ENCODE assay signal across 32 cellular contexts in the genomic region with DNA sequence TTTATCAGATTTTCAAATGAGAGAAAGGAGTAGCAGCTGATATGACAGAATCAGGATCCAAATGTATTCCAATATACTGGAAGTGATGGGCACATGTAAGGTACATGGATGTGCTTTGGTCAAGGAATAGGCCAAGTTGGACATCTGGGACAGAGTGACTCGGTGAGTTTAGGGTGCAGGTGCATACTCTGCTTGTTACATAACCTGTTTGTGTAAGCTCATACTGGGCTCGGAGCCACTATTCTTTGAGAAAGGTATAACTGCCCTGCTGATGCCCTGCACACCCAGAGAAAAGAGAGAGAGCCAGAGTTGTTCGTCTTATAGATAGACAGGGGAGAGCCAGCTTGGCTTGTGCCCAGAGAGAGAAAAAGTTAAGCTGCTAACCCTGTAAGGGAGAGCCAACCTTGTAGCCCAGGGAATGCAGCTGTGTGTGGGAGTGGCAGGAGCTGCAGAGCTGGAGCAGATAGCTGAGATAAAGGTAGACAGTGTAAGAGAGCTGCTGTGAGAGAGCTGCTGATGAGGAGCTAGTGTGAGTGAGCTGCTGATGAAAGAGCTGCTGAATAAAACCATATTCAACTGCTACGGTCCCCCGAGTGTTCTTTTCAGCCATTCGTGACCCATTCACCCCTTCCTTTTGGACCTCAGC. TPM values are rescaled to one million over a fixed set of nuclear protein-coding genes. Genes with fewer than 3 reads are reported as not detected.
DNase-seq lines count a peak whose midpoint lies in the region; ATAC-seq and TF ChIP-seq lines count a peak whose summit lies in the region.
"Had no signal": no experiment of that assay in that cellular context is flagged by ENCODE, and none has a peak within 500 bp of the region (broad histone marks: within the 10 kb centered on the region; RNA-seq: fewer than 3 reads in every experiment).

No MANE protein-coding gene starts in this region.

- no peaks in the 10 kb centered on the region; the same call in 1 of the 2 replicates for H3K4me1 ChIP-seq in Panc1 (ENCODE audit: control insufficient read depth, insufficient read depth, low read length)

- H3K4me3 Mint-ChIP-seq in stimulated activated effector memory CD8-positive, alpha-beta T cell treated with anti-CD3 and anti-CD28 coated beads, Interleukin-12 subunit alpha, Interleukin-12 subunit beta, amount 100 ng/mL, for 72 hours = no peak overlapping the region
- no peak overlapping the region for H3K4me3 Mint-ChIP-seq in T-cell
- H3K4me3 Mint-ChIP-seq: activated B cell treated with CpG ODN at 0.5 μM for 24 hours; activated CD8-positive, alpha-beta memory T cell treated with anti-CD3 and anti-CD28 coated beads, Interleukin-2, amount 10 ng/mL, durations not matched to agents 7 days and 5 days; activated T-cell treated with anti-CD3 and anti-CD28 coated beads, Interleukin-2, amount 50 U/mL, for 72 hours; CD8-positive, alpha-beta T cell; H9; stimulated activated naive B cell treated with anti-CD40 and anti-IgM and Interleukin-4, amounts not matched to agents 10 μg/mL and 1 μg/mL and 100 μg/mL, for 72 hours had no signal

- CTCF ChIA-PET in Panc1 (lab: Charles Lee) (no interaction called here), T-cell (lab: Charles Lee) (no interaction called here)

- intact Hi-C loops in Panc1 (cut with micrococcal nuclease; ENCODE audit: unreplicated experiment) = no loop called here

- POLR2A ChIA-PET in Panc1 (lab: Charles Lee) (no interaction called here), T-cell (lab: Charles Lee) (interaction anchor here in 1 of 2 donors (0.5 kb wide), 1 partner anchor 433 kb away, joined by 3 read pairs; no protein-coding TSS in a partner anchor)

- no peak overlapping the region for H3K4me3 ChIP-seq in Panc1 (ENCODE audit: low read depth in 2 of 2, low read length in 2 of 2)
- H3K4me3 ChIP-seq: heart right ventricle had no signal

- H3K27ac ChIP-seq in Panc1 (ENCODE audit: low read length) = no peak overlapping the region
- H3K27ac ChIP-seq: 22Rv1, brain microvascular endothelial cell, epithelial cell of prostate, heart right ventricle had no signal

- TF ChIP-seq CTCF in Panc1 (IDR thresholded peaks at IDR 0.05) = no peak

- no peaks in the 10 kb centered on the region for H3K9me3 Mint-ChIP-seq in stimulated activated effector memory CD8-positive, alpha-beta T cell treated with anti-CD3 and anti-CD28 coated beads, Interleukin-12 subunit alpha, Interleukin-12 subunit beta, amount 100 ng/mL, for 72 hours
- H3K9me3 Mint-ChIP-seq in T-cell = no peaks in the 10 kb centered on the region
- H3K9me3 Mint-ChIP-seq: activated B cell treated with CpG ODN at 0.5 μM for 24 hours; activated T-cell treated with anti-CD3 and anti-CD28 coated beads, Interleukin-2, amount 50 U/mL, for 72 hours; CD8-positive, alpha-beta T cell; H9; stimulated activated naive B cell treated with anti-CD40 and anti-IgM and Interleukin-4, amounts not matched to agents 10 μg/mL and 1 μg/mL and 100 μg/mL, for 72 hours had no signal

- peak; percentile 47 for DNase-seq in DMS53 (lab: John Stamatoyannopoulos, UW)
- DNase-seq in DMS53 treated with DMSO at 0.1 percent for 48 hours (lab: John Stamatoyannopoulos, UW; ENCODE audit: unreplicated experiment) = no peak
- no peak for DNase-seq in Panc1 (ENCODE audit: low read depth, low spot score)
- DNase-seq in erythroblast (lab: John Stamatoyannopoulos, UW) = peak; percentile 34 to 75
- no peak for DNase-seq in stimulated activated effector memory CD8-positive, alpha-beta T cell treated with anti-CD3 and anti-CD28 coated beads, Interleukin-12 subunit alpha, Interleukin-12 subunit beta, amount 100 ng/mL, for 72 hours (ENCODE audit: low spot score in 2 of 2)
- DNase-seq in T-cell = no peak
- no peak for DNase-seq in EL
- DNase-seq: activated B cell treated with CpG ODN at 0.5 μM for 24 hours; activated CD8-positive, alpha-beta memory T cell treated with anti-CD3 and anti-CD28 coated beads, Interleukin-2, amount 10 ng/mL, durations not matched to agents 7 days and 5 days; activated naive CD4-positive, alpha-beta T cell treated with Interleukin-2 at 50 U/mL for 16 hours; activated T-cell treated with anti-CD3 and anti-CD28 coated beads, Interleukin-2, amount 50 U/mL, for 72 hours; brain microvascular endothelial cell; CD8-positive, alpha-beta T cell; DMS 273 treated with DMSO at 0.1 percent for 48 hours; foreskin fibroblast; H9; heart right ventricle; Karpas-422; left cardiac atrium; mesenchymal stem cell; NCI-H1048; NCI-H1694 treated with DMSO at 0.1 percent for 48 hours; NCI-H2171 treated with DMSO at 0.1 percent for 48 hours; NCI-H524 treated with DMSO at 0.1 percent for 48 hours; PC-3; SHP77 treated with DMSO at 0.1 percent for 48 hours; stimulated activated CD4-positive, alpha-beta T cell treated with anti-CD3 and anti-CD28 coated beads, Interleukin-4, amount 100 ng/mL, for 4 hours; stimulated activated naive B cell treated with anti-CD40 and anti-IgM and Interleukin-4, amounts not matched to agents 10 μg/mL and 1 μg/mL and 100 μg/mL, for 72 hours had no signal

- H3K4me1 Mint-ChIP-seq in stimulated activated effector memory CD8-positive, alpha-beta T cell treated with anti-CD3 and anti-CD28 coated beads, Interleukin-12 subunit alpha, Interleukin-12 subunit beta, amount 100 ng/mL, for 72 hours = peaks cover 21% of the 10 kb centered on the region
- peaks cover 0 to 3% (median 0%) of the 10 kb centered on the region in 3 donors for H3K4me1 Mint-ChIP-seq in T-cell
- H3K4me1 Mint-ChIP-seq: activated B cell treated with CpG ODN at 0.5 μM for 24 hours, H9 had no signal

- TF ChIP-seq POLR2A in erythroblast (IDR thresholded peaks at IDR 0.05; ENCODE audit: low read length) = no peak

- ATAC-seq in Panc1 = peak; percentile 62; the same call in 1 of the 2 replicates
- no peak for ATAC-seq in stimulated activated effector memory CD8-positive, alpha-beta T cell treated with anti-CD3 and anti-CD28 coated beads, Interleukin-12 subunit alpha, Interleukin-12 subunit beta, amount 100 ng/mL, for 72 hours
- no peak for ATAC-seq in T-cell (replicated peaks in 1 of 4)
- no peak for ATAC-seq in GM19463 (IDR thresholded peaks at IDR 0.05; ENCODE audit: unreplicated experiment)
- ATAC-seq: activated CD8-positive, alpha-beta memory T cell treated with anti-CD3 and anti-CD28 coated beads, Interleukin-2, amount 10 ng/mL, durations not matched to agents 7 days and 5 days; activated T-cell treated with anti-CD3 and anti-CD28 coated beads, Interleukin-2, amount 50 U/mL, for 72 hours; CD8-positive, alpha-beta T cell; PC-3; sciatic nerve had no signal

- H3K27ac Mint-ChIP-seq in stimulated activated effector memory CD8-positive, alpha-beta T cell treated with anti-CD3 and anti-CD28 coated beads, Interleukin-12 subunit alpha, Interleukin-12 subunit beta, amount 100 ng/mL, for 72 hours = peak overlapping the region; percentile 4
- H3K27ac Mint-ChIP-seq in T-cell = no peak overlapping the region
- H3K27ac Mint-ChIP-seq: activated B cell treated with CpG ODN at 0.5 μM for 24 hours; activated CD8-positive, alpha-beta memory T cell treated with anti-CD3 and anti-CD28 coated beads, Interleukin-2, amount 10 ng/mL, durations not matched to agents 7 days and 5 days; activated T-cell treated with anti-CD3 and anti-CD28 coated beads, Interleukin-2, amount 50 U/mL, for 72 hours; CD8-positive, alpha-beta T cell; stimulated activated naive B cell treated with anti-CD40 and anti-IgM and Interleukin-4, amounts not matched to agents 10 μg/mL and 1 μg/mL and 100 μg/mL, for 72 hours had no signal

- H3K36me3 ChIP-seq in Panc1 (ENCODE audit: control insufficient read depth, insufficient read depth, low read length) = no peaks in the 10 kb centered on the region
- H3K36me3 ChIP-seq: brain microvascular endothelial cell had no signal

- H3K27me3 ChIP-seq in Panc1 (ENCODE audit: control insufficient read depth, insufficient read depth, low read length) = no peaks in the 10 kb centered on the region
- H3K27me3 ChIP-seq: brain microvascular endothelial cell, heart right ventricle had no signal

- no TSS peak for BruUV-seq in Panc1 (replicated peaks; lab: Mats Ljungman, UMichigan)

- H3K27me3 Mint-ChIP-seq in T-cell = no peaks in the 10 kb centered on the region
- H3K27me3 Mint-ChIP-seq: activated B cell treated with CpG ODN at 0.5 μM for 24 hours; activated CD8-positive, alpha-beta memory T cell treated with anti-CD3 and anti-CD28 coated beads, Interleukin-2, amount 10 ng/mL, durations not matched to agents 7 days and 5 days; stimulated activated naive B cell treated with anti-CD40 and anti-IgM and Interleukin-4, amounts not matched to agents 10 μg/mL and 1 μg/mL and 100 μg/mL, for 72 hours had no signal

- in situ Hi-C loops in Panc1 (cut with HindIII; ENCODE audit: low pct_unique_long_range_greater_than_20kb, low sequenced_read_pairs) = no loop called here

- no peaks in the 10 kb centered on the region for H3K36me3 Mint-ChIP-seq in stimulated activated effector memory CD8-positive, alpha-beta T cell treated with anti-CD3 and anti-CD28 coated beads, Interleukin-12 subunit alpha, Interleukin-12 subunit beta, amount 100 ng/mL, for 72 hours
- peaks cover 14% of the 10 kb centered on the region for H3K36me3 Mint-ChIP-seq in T-cell

- no peaks in the 10 kb centered on the region for H3K9me3 ChIP-seq in Panc1 (ENCODE audit: control insufficient read depth, insufficient read depth, low read depth, low read length)
- H3K9me3 ChIP-seq: heart right ventricle had no signal

RNA-seq across cellular contexts. Expression of gene N4BP2L1, which starts 40.7 kb away (rescaled TPM):
- total RNA-seq in Panc1 (2021; ENCODE audit: unreplicated experiment) (1.8 TPM), T-cell (10 to 100 TPM; 37.7 to 59.6 (median 44.0) TPM)
- polyA plus RNA-seq in Panc1 (2012; ENCODE audit: insufficient read length) = 0.52 TPM

Comparison
In these comparisons a context has a peak if more than half of its experiments do, and no peak if none do; other contexts are left out.
1. DNase-seq: peak in DMS53 (single experiment) and erythroblast (2 of 2); none in DMS53 treated with DMSO at 0.1 percent for 48 hours (single experiment), Panc1 (single experiment), stimulated activated effector memory CD8-positive, alpha-beta T cell treated with anti-CD3 and anti-CD28 coated beads, Interleukin-12 subunit alpha, Interleukin-12 subunit beta, amount 100 ng/mL, for 72 hours (0 of 2), T-cell (0 of 34) and EL (single experiment).
2. RNA of gene N4BP2L1, which starts 40.7 kb away (total RNA-seq): 37.7 to 59.6 TPM in T-cell; 1.8 TPM in Panc1 (single experiment); every median in the first group is over 10 times any median in the second.